7 cellular contexts compared by ENCODE assay signal in the genomic region with DNA sequence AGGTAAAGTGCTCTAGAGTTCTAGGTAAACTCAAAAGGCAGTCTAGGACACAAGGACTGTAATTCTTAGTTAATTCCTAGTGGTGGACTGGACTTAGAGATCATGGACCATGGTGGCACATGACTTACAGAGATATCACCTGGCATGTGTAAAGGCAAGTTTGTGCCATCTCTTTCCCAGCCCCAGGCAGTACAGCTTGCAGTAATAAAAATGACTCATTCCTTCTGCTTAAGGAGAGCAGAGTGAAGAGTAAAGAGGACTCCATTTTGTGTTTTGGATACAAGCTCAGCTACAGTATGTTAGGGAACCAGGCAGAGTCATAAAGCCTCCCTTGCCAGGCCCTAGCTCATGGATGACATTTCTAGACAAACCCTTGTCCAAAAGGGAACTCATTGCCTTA.
"Had no signal": no experiment of that assay in that cellular context is flagged by ENCODE, and none has a peak within 500 bp of the region (broad histone marks: within the 10 kb centered on the region; RNA-seq: fewer than 3 reads in every experiment).

No MANE protein-coding gene starts in this region.

- H3K4me3 ChIP-seq: GM23248, HAP-1 had no signal

- H3K9me3 ChIP-seq: HAP-1 had no signal

- H3K4me1 ChIP-seq: HAP-1 had no signal

- ATAC-seq: HepG2 had no signal

- H3K36me3 ChIP-seq: HAP-1 had no signal

- FAIRE-seq: HepG2 had no signal

- H3K27ac ChIP-seq: GM23248, HL-60 had no signal

- DNase-seq: GM23248, GOT3, H7, KBM-7 had no signal
